Comparison of ENCODE assay signal across 8 cellular contexts in the genomic region with DNA sequence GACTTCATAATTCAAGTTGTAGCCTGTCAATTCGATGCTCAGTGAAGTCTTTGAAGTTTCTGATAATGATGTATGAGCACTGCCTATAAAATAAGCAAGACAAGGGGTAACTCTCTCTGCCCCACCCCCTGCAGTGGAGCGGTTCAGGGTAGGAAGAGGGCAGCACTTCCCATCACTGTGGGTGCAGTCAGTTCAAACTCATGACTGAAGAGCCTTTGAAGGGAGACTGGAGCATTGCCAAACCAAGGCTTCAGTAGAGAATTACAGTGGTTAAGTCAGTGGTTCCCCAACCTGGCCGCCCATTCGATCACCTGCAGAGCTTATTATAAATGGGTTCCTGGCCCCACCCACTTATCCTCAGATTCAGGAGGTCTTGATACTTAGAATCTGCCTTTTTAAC.
DNase-seq lines count a peak whose midpoint lies in the region; ATAC-seq and TF ChIP-seq lines count a peak whose summit lies in the region.

No MANE protein-coding gene starts in this region.

- no peak overlapping the region for H3K4me3 ChIP-seq in GM12865 (ENCODE audit: low read depth, low read length)
- no peak overlapping the region for H3K4me3 ChIP-seq in Jurkat, Clone E6-1 (ENCODE audit: low read length)

- DNase-seq in GM12865 (ENCODE audit: low read depth) (peak; percentile 67), myocyte (ENCODE audit: low read depth) (peak; percentile 62), NCI-H187 treated with DMSO at 0.1 percent for 48 hours (lab: John Stamatoyannopoulos, UW) (no peak)
- DNase-seq in Jurkat, Clone E6-1 (ENCODE audit: low read depth, low spot score) = peak; percentile 94
- DNase-seq in activated CD8-positive, alpha-beta memory T cell treated with anti-CD3 and anti-CD28 coated beads for 4 hours (ENCODE audit: low read depth in 2 of 2) = peak; percentile 0 to 5

- no peak for TF ChIP-seq CTCF in GM12865 (IDR thresholded peaks at IDR 0.05; ENCODE audit: insufficient read depth, low read depth, low read length, missing control alignments)

- ATAC-seq in HG02938 (IDR thresholded peaks at IDR 0.05; ENCODE audit: unreplicated experiment) (no peak), GM18517 (IDR thresholded peaks at IDR 0.05; ENCODE audit: unreplicated experiment) (no peak), GM21825 (IDR thresholded peaks at IDR 0.05; ENCODE audit: unreplicated experiment) (no peak)
